ENCODE assay signal across 15 cellular contexts in the genomic region with DNA sequence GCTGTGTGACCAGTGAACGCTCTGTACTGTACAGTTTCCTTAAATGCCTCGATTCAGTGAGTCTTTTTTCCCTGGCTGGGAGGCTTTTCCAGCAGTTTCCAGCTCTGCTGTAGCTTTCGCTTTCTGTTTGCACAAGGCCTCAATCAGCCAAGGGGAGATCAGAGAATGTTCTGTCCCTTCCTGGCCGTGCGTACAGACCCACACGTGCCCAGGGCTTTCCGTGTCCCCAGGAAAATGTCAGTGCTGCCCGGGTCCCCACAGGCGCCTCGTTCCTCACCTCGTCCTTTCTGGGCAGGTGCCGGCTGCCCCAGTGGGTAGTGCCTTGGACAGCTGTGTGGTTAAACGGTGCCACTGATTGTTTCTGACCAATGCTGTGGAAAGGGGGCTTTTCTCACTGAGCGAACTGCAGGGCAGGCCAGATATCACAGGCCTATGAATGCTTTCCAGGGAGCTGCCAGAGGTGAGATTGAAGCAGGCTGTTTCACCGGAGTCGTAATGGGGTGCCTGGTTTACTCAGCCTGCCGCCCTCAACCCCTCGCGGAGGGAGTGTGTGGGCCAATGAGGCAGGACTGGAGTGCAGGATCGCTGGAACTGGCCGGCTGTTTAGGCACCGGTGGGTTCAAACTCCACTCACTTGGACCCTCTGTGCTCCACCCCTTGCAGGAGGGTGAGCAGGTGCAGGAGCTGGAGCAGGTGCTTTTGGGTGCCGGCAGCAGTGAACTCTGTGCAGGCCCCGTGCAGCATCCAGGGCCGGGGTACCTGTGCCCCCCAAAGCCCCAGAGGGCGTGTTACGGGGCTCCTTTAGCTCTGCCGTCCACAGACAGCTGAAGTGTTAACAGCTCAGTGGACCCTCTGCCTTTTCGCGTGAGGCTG. TPM values are rescaled to one million over a fixed set of nuclear protein-coding genes. Genes with fewer than 3 reads are reported as not detected.
A peak's percentile ranks its signal among the peaks of the same experiment; 100 is the strongest.
DNase-seq lines count a peak whose midpoint lies in the region; ATAC-seq and TF ChIP-seq lines count a peak whose summit lies in the region.
"Had no signal": no experiment of that assay in that cellular context is flagged by ENCODE, and none has a peak within 500 bp of the region (broad histone marks: within the 10 kb centered on the region; RNA-seq: fewer than 3 reads in every experiment).

No MANE protein-coding gene starts in this region.

- H3K4me3 ChIP-seq in fibroblast of mammary gland (ENCODE audit: control insufficient read depth, low read depth, low read length) (no peak overlapping the region), tibial nerve (no peak overlapping the region)

- peaks cover 8 to 13% (median 11%) of the 10 kb centered on the region in 4 donors for H3K4me1 Mint-ChIP-seq in naive thymus-derived CD8-positive, alpha-beta T cell

- peaks cover 0 to 9% (median 0%) of the 10 kb centered on the region in 3 donors for H3K36me3 Mint-ChIP-seq in naive thymus-derived CD8-positive, alpha-beta T cell

- H3K27me3 Mint-ChIP-seq in naive thymus-derived CD8-positive, alpha-beta T cell: peaks cover 3 to 15% (median 9%) of the 10 kb centered on the region in 5 donors

- H3K27me3 ChIP-seq in tibial nerve: peaks cover 0 to 11% of the 10 kb centered on the region in 2 donors

- intact Hi-C loops in posterior vena cava (cut with DNase I): no loop called here

- TF ChIP-seq CTCF in C4-2B (conservative IDR thresholded peaks at IDR 0.05) (no peak), fibroblast of mammary gland (conservative IDR thresholded peaks at IDR 0.05; ENCODE audit: control insufficient read depth, insufficient read depth, low read depth, low read length) (no peak), tibial nerve (IDR thresholded peaks at IDR 0.05) (no peak)

- H3K27ac ChIP-seq in C4-2B (peak overlapping the region; percentile 58), tibial nerve (no peak overlapping the region)

- H3K9me3 ChIP-seq in tibial nerve: peaks cover 0 to 19% (median 0%) of the 10 kb centered on the region in 4 donors

- DNase-seq in OCI-M1 (lab: John Stamatoyannopoulos, UW) (peak; percentile 41), fibroblast of mammary gland (ENCODE audit: low read depth) (peak; percentile 31), posterior vena cava (ENCODE audit: low spot score) (peak; percentile 68), NCI-H446 (lab: John Stamatoyannopoulos, UW) (no peak), tibial nerve (ENCODE audit: low spot score in 2 of 2) (no peak), HT-29 (ENCODE audit: low spot score) (no peak)
- DNase-seq in naive thymus-derived CD8-positive, alpha-beta T cell: no peak
- DNase-seq: cerebellar nuclear complex; DND-41; MV-4-11; NCI-H345; RPMI8226; stimulated activated CD4-positive, alpha-beta T cell treated with anti-CD3 and anti-CD28 coated beads, Interleukin-2, amount 100 ng/mL, for 24 hours; stimulated activated naive CD4-positive, alpha-beta T cell treated with Interleukin-2 at 50 U/mL for 16 hours had no signal

- no peaks in the 10 kb centered on the region for H3K9me3 Mint-ChIP-seq in naive thymus-derived CD8-positive, alpha-beta T cell

- H3K27ac Mint-ChIP-seq in naive thymus-derived CD8-positive, alpha-beta T cell: peak overlapping the region in 1 of 10 donors; percentile 33

- peak overlapping the region in 1 of 10 donors; percentile 20 for H3K4me3 Mint-ChIP-seq in naive thymus-derived CD8-positive, alpha-beta T cell

- peaks cover 0 to 10% (median 8%) of the 10 kb centered on the region in 4 donors for H3K4me1 ChIP-seq in tibial nerve

- peaks cover 0 to 28% (median 4%) of the 10 kb centered on the region in 3 donors for H3K36me3 ChIP-seq in tibial nerve

- 85 to 88% methylated on average over 30 of the region's 30 CpGs for WGBS in tibial nerve, 2 donors

- TF ChIP-seq POLR2A in tibial nerve (IDR thresholded peaks at IDR 0.05): no peak

- TF ChIP-seq EP300 in tibial nerve (IDR thresholded peaks at IDR 0.05): no peak

- no peak for ATAC-seq in naive thymus-derived CD8-positive, alpha-beta T cell

- POLR2A ChIA-PET in naive thymus-derived CD8-positive, alpha-beta T cell (lab: Charles Lee): interaction anchor here (1.0 kb wide), 1 partner anchor 14 kb away, joined by 4 read pairs; no protein-coding TSS in a partner anchor

RNA-seq across cellular contexts. Expression of gene ZNF778, which starts 44.4 kb away (rescaled TPM):
- total RNA-seq in posterior vena cava: 1 to 10 TPM; 8.4 to 9.3 TPM
- 10 to 100 TPM; 11.2 to 26.0 (median 16.2) TPM for total RNA-seq in tibial nerve
- total RNA-seq in naive thymus-derived CD8-positive, alpha-beta T cell: 10 to 100 TPM in 1 of 2 experiments, 1 to 10 TPM in 1; 8.7 to 11.0 TPM
- 1 to 10 TPM; 2.0 to 5.5 (median 2.9) TPM for polyA plus RNA-seq in naive thymus-derived CD8-positive, alpha-beta T cell
- 4.2 and 10.6 TPM in 2 replicates for total RNA-seq in HT-29 (2014; rRNA removed; shearing (Covaris generic))

Comparison
In these comparisons a context has a peak if more than half of its experiments do, and no peak if none do; other contexts are left out.
1. DNase-seq: peak in OCI-M1 (single experiment), fibroblast of mammary gland (single experiment) and posterior vena cava (single experiment); none in NCI-H446 (0 of 2), tibial nerve (0 of 2), naive thymus-derived CD8-positive, alpha-beta T cell (0 of 10) and HT-29 (single experiment).